In the genomic region with DNA sequence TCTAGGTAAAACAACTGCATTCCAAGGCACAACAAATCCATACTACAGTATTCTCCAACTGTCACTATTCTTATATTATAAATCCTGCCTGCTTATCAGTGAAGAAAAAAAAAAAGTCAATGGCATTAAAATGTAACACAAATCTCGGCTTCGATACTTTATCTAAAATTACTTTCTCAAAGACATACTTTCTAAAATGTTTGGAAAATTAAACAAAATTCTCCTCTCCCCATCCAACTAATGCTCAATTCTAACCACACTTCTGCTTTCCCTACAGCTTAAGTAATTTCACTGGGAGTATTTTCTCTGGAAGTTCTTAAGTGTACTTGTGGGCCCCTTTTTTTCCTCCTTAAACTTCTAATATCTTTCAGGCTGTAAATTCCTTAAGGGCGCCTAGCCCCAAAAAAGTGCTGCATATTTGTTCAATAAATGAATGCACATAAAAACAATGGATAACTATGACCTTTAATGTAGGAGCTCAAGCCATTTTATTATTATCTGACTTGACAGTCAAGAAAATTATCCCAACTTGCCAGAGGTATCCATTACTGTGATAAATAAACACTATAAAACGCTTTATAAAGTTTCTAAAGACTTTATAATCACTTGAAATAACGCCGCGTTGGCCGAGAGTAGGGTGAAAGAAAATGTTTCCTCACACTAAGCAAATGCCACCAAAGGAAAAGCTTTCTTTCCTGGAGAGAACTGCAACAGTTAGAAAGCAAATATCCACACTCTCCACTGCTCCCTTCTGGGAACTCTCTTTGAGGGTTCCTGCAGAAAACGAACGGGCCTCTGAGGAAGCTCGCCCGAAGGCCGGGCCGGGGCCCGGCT, we compare ENCODE assay signal across 8 cellular contexts. TPM values are rescaled to one million over a fixed set of nuclear protein-coding genes. Genes with fewer than 3 reads are reported as not detected.
DNase-seq lines count a peak whose midpoint lies in the region; ATAC-seq lines count a peak whose summit lies in the region.

No MANE protein-coding gene starts in this region.

- H3K27ac ChIP-seq in layer of hippocampus (ENCODE audit: low read depth, low read length) (peak overlapping the region; percentile 74), thymus (ENCODE audit: low read depth) (no peak overlapping the region)

- peak; percentile 1 for ATAC-seq in HG03378 (IDR thresholded peaks at IDR 0.05; ENCODE audit: unreplicated experiment)

- DNase-seq in AG08395 (ENCODE audit: low spot score): peak; percentile 68
- DNase-seq in amniotic epithelial cell (ENCODE audit: low read depth): peak; percentile 57
- no peak for DNase-seq in nucleus accumbens (lab: John Stamatoyannopoulos, UW)
- no peak for DNase-seq in middle frontal gyrus (ENCODE audit: extremely low spot score, low spot score)
- no peak for DNase-seq in NCI-H1436 (lab: John Stamatoyannopoulos, UW)

- H3K4me1 ChIP-seq in thymus (ENCODE audit: control insufficient read depth, insufficient read depth, low read length): peaks cover 7% of the 10 kb centered on the region

- no peaks in the 10 kb centered on the region for H3K9me3 ChIP-seq in thymus (ENCODE audit: control insufficient read depth)

- 17% methylated on average over 15 of the region's 15 CpGs for WGBS in thymus

- no peaks in the 10 kb centered on the region for H3K27me3 ChIP-seq in layer of hippocampus (ENCODE audit: control insufficient read depth, insufficient read depth, low read length)
- no peaks in the 10 kb centered on the region for H3K27me3 ChIP-seq in thymus (ENCODE audit: control insufficient read depth, insufficient read depth)

- H3K4me3 ChIP-seq in thymus (ENCODE audit: low read length): peak overlapping the region; percentile 58

- no peaks in the 10 kb centered on the region for H3K36me3 ChIP-seq in thymus (ENCODE audit: control insufficient read depth, insufficient read depth)

RNA-seq across cellular contexts. Expression of gene HEATR5A, which starts 1.0 kb away (rescaled TPM):
- 7.5 TPM for polyA plus RNA-seq in thymus

RNA-seq across cellular contexts. Expression of gene DTD2, which starts 37.9 kb away (rescaled TPM):
- 14.4 TPM for polyA plus RNA-seq in thymus

Comparison
In these comparisons a context has a peak if more than half of its experiments do, and no peak if none do; other contexts are left out.
1. DNase-seq: peak in AG08395 (single experiment) and amniotic epithelial cell (single experiment); none in nucleus accumbens (0 of 56), middle frontal gyrus (single experiment) and NCI-H1436 (single experiment).